15 cellular contexts compared by ENCODE assay signal in the genomic region with DNA sequence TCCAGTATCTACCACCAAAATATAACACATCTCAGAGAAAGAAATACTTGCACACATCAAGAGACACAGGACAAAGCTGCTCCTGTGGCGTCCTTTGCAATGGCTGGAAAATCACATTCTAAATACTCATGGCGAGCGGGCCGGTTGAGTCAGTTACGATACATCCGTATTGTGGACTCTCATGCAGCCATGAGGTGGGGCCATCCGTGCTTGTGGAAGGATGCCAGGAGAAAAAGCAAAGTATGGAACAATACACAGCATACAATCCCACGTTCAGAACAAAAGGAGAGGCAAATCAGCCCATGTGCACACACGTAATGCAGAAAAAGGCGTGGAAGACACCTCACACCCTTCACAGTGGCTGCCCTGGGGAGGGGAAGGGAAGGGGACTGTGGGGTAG. TPM values are rescaled to one million over a fixed set of nuclear protein-coding genes. Genes with fewer than 3 reads are reported as not detected.
"Had no signal": no experiment of that assay in that cellular context is flagged by ENCODE, and none has a peak within 500 bp of the region (broad histone marks: within the 10 kb centered on the region; RNA-seq: fewer than 3 reads in every experiment).

No MANE protein-coding gene starts in this region.

- H3K4me3 ChIP-seq: adrenal gland, hepatocyte, neural progenitor cell, pancreas, thyroid gland had no signal

- FAIRE-seq: colon, endometrium, keratinocyte, pancreas had no signal

- H3K4me1 ChIP-seq: adrenal gland, neural progenitor cell, pancreas, thyroid gland had no signal

- H3K27ac ChIP-seq: adrenal gland, hepatocyte, neural progenitor cell, pancreas, thyroid gland had no signal

- ATAC-seq: left lobe of liver; pancreas; stimulated activated effector memory CD8-positive, alpha-beta T cell treated with anti-CD3 and anti-CD28 coated beads, Interleukin-12 subunit alpha, Interleukin-12 subunit beta, amount 100 ng/mL, for 72 hours had no signal

- H3K27me3 ChIP-seq: adrenal gland, hepatocyte, neural progenitor cell, pancreas, thyroid gland had no signal

- H2AFZ ChIP-seq: hepatocyte, neural progenitor cell had no signal

- DNase-seq: activated effector memory CD4-positive, alpha-beta T cell treated with Interleukin-2 at 50 U/mL for 16 hours; adrenal gland; caudate nucleus; mammary epithelial cell; naive B cell; pancreas; thyroid gland had no signal

- H3K4me2 ChIP-seq: hepatocyte, neural progenitor cell had no signal

- H3K79me2 ChIP-seq: hepatocyte had no signal

- H3K9me3 ChIP-seq: adrenal gland, pancreas, thyroid gland had no signal

- H3K9ac ChIP-seq: neural progenitor cell had no signal

- H3K36me3 ChIP-seq: neural progenitor cell had no signal

RNA-seq across cellular contexts. Expression of gene MFAP2, which starts 18.2 kb away (rescaled TPM):
- total RNA-seq: mononuclear cell had no signal
